2 cellular contexts compared by ENCODE assay signal in the genomic region with DNA sequence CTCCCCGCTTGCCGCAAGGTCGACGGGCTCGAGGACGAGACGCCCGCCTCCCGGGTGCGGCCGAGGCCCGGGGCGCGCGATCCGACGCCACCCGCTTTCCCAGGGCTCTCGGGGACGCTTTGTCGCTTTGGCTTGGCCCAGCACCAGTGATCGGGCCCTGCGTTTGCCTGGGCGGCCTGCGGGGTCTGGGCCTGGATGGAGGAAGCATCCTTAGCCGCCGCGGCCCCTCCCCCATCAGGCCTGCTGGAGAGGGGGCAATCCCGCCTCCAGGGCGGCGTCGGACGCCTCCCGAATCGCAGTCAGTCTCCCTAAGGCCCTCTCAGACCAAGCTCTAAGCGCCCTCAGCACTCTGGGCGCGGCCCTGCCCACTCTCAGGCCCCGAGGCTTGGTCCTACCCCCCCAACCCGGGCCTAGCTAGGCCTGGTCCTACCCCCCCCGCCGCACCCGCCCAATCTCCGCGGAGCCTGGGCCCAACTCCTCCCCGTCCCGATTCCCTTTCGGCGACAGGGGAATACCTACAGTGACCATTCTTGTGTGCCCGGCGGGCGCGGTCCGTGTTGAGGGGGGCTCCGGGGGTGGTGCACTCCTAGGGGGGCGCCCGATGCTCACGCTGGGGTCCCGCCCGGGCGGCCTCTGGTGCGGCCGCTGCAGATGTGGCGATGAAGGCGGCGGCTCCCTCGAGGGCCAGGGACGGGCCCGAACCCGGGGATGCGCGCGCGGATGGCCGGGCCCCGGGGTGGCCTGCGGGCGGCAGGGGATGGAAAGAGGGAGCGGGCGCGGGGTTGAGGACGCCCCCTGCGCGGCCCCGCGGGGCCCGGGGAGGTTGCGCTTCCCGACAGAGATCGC.
TF ChIP-seq lines count a peak whose summit lies in the region.

No MANE protein-coding gene starts in this region.

TF ChIP-seq in A549, 52 proteins besides CTCF, POLR2A, EP300 and RAD21:
- TF ChIP-seq, protein P1, sequence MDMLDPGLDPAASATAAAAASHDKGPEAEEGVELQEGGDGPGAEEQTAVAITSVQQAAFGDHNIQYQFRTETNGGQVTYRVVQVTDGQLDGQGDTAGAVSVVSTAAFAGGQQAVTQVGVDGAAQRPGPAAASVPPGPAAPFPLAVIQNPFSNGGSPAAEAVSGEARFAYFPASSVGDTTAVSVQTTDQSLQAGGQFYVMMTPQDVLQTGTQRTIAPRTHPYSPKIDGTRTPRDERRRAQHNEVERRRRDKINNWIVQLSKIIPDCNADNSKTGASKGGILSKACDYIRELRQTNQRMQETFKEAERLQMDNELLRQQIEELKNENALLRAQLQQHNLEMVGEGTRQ (IDR thresholded peaks at IDR 0.05), result no peak

TF ChIP-seq in WTC11, 78 proteins besides CTCF, POLR2A, EP300 and RAD21:
- TF ChIP-seq ZNF281 (CRISPR knock-in tag; IDR thresholded peaks at IDR 0.05) (no peak), ZNF396 (CRISPR knock-in tag; IDR thresholded peaks at IDR 0.05; ENCODE audit: borderline replicate concordance) (no peak), RORB (CRISPR knock-in tag; IDR thresholded peaks at IDR 0.05) (no peak), TP53 (CRISPR knock-in tag; IDR thresholded peaks at IDR 0.05) (no peak), NR2C2 (CRISPR knock-in tag; IDR thresholded peaks at IDR 0.05) (no peak), ETV6 (CRISPR knock-in tag; IDR thresholded peaks at IDR 0.05) (no peak), ZNF219 (CRISPR knock-in tag; IDR thresholded peaks at IDR 0.05; ENCODE audit: borderline replicate concordance) (no peak), GABPB1 (CRISPR knock-in tag; IDR thresholded peaks at IDR 0.05) (no peak), MAX (CRISPR knock-in tag; IDR thresholded peaks at IDR 0.05) (no peak), MYBL2 (CRISPR knock-in tag; IDR thresholded peaks at IDR 0.05) (no peak), EMX1 (CRISPR knock-in tag; IDR thresholded peaks at IDR 0.05) (no peak)
- TF ChIP-seq, protein P2, sequence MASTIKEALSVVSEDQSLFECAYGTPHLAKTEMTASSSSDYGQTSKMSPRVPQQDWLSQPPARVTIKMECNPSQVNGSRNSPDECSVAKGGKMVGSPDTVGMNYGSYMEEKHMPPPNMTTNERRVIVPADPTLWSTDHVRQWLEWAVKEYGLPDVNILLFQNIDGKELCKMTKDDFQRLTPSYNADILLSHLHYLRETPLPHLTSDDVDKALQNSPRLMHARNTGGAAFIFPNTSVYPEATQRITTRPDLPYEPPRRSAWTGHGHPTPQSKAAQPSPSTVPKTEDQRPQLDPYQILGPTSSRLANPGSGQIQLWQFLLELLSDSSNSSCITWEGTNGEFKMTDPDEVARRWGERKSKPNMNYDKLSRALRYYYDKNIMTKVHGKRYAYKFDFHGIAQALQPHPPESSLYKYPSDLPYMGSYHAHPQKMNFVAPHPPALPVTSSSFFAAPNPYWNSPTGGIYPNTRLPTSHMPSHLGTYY (CRISPR knock-in tag; IDR thresholded peaks at IDR 0.05), result no peak
